Comparison of ENCODE assay signal across 1 cellular context in the genomic region with DNA sequence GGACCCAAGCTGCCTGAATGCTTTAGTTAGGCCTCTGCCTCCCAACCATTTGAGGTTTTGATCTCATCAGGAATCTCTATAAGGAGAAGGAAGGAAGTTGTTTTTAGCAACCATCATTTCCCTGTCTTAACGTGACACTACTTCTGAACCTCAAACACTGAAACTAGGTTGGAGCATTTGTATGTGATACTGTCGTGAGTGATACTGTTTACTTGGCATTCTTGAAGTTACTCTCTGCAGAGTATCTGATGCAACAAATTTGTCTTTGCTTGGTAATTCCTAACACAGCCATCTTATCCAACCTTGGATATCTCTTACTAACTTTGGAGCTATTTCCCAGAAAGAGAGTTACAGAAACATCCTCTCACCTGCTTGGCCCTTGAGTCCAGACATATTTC.
TF ChIP-seq lines count a peak whose summit lies in the region.

No MANE protein-coding gene starts in this region.

TF ChIP-seq in GM23338, 12 proteins besides CTCF, POLR2A, EP300 and RAD21 (continued from another document):
- TF ChIP-seq, protein P1, sequence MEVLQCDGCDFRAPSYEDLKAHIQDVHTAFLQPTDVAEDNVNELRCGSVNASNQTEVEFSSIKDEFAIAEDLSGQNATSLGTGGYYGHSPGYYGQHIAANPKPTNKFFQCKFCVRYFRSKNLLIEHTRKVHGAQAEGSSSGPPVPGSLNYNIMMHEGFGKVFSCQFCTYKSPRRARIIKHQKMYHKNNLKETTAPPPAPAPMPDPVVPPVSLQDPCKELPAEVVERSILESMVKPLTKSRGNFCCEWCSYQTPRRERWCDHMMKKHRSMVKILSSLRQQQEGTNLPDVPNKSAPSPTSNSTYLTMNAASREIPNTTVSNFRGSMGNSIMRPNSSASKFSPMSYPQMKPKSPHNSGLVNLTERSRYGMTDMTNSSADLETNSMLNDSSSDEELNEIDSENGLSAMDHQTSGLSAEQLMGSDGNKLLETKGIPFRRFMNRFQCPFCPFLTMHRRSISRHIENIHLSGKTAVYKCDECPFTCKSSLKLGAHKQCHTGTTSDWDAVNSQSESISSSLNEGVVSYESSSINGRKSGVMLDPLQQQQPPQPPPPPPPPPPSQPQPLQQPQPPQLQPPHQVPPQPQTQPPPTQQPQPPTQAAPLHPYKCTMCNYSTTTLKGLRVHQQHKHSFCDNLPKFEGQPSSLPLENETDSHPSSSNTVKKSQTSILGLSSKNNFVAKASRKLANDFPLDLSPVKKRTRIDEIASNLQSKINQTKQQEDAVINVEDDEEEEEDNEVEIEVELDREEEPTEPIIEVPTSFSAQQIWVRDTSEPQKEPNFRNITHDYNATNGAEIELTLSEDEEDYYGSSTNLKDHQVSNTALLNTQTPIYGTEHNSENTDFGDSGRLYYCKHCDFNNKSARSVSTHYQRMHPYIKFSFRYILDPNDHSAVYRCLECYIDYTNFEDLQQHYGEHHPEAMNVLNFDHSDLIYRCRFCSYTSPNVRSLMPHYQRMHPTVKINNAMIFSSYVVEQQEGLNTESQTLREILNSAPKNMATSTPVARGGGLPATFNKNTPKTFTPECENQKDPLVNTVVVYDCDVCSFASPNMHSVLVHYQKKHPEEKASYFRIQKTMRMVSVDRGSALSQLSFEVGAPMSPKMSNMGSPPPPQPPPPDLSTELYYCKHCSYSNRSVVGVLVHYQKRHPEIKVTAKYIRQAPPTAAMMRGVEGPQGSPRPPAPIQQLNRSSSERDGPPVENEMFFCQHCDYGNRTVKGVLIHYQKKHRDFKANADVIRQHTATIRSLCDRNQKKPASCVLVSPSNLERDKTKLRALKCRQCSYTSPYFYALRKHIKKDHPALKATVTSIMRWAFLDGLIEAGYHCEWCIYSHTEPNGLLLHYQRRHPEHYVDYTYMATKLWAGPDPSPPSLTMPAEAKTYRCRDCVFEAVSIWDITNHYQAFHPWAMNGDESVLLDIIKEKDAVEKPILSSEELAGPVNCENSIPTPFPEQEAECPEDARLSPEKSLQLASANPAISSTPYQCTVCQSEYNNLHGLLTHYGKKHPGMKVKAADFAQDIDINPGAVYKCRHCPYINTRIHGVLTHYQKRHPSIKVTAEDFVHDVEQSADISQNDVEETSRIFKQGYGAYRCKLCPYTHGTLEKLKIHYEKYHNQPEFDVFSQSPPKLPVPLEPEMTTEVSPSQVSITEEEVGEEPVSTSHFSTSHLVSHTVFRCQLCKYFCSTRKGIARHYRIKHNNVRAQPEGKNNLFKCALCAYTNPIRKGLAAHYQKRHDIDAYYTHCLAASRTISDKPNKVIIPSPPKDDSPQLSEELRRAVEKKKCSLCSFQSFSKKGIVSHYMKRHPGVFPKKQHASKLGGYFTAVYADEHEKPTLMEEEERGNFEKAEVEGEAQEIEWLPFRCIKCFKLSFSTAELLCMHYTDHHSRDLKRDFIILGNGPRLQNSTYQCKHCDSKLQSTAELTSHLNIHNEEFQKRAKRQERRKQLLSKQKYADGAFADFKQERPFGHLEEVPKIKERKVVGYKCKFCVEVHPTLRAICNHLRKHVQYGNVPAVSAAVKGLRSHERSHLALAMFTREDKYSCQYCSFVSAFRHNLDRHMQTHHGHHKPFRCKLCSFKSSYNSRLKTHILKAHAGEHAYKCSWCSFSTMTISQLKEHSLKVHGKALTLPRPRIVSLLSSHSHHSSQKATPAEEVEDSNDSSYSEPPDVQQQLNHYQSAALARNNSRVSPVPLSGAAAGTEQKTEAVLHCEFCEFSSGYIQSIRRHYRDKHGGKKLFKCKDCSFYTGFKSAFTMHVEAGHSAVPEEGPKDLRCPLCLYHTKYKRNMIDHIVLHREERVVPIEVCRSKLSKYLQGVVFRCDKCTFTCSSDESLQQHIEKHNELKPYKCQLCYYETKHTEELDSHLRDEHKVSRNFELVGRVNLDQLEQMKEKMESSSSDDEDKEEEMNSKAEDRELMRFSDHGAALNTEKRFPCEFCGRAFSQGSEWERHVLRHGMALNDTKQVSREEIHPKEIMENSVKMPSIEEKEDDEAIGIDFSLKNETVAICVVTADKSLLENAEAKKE (CRISPR knock-in tag; IDR thresholded peaks at IDR 0.05) = no peak
- TF ChIP-seq, protein P2, sequence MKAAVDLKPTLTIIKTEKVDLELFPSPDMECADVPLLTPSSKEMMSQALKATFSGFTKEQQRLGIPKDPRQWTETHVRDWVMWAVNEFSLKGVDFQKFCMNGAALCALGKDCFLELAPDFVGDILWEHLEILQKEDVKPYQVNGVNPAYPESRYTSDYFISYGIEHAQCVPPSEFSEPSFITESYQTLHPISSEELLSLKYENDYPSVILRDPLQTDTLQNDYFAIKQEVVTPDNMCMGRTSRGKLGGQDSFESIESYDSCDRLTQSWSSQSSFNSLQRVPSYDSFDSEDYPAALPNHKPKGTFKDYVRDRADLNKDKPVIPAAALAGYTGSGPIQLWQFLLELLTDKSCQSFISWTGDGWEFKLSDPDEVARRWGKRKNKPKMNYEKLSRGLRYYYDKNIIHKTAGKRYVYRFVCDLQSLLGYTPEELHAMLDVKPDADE (IDR thresholded peaks at IDR 0.05) = no peak
- TF ChIP-seq EZH2phosphoT487 (IDR thresholded peaks at IDR 0.05; ENCODE audit: unreplicated experiment) = no peak
- TF ChIP-seq NANOG (IDR thresholded peaks at IDR 0.05; ENCODE audit: borderline replicate concordance) = no peak
- TF ChIP-seq, protein P3, sequence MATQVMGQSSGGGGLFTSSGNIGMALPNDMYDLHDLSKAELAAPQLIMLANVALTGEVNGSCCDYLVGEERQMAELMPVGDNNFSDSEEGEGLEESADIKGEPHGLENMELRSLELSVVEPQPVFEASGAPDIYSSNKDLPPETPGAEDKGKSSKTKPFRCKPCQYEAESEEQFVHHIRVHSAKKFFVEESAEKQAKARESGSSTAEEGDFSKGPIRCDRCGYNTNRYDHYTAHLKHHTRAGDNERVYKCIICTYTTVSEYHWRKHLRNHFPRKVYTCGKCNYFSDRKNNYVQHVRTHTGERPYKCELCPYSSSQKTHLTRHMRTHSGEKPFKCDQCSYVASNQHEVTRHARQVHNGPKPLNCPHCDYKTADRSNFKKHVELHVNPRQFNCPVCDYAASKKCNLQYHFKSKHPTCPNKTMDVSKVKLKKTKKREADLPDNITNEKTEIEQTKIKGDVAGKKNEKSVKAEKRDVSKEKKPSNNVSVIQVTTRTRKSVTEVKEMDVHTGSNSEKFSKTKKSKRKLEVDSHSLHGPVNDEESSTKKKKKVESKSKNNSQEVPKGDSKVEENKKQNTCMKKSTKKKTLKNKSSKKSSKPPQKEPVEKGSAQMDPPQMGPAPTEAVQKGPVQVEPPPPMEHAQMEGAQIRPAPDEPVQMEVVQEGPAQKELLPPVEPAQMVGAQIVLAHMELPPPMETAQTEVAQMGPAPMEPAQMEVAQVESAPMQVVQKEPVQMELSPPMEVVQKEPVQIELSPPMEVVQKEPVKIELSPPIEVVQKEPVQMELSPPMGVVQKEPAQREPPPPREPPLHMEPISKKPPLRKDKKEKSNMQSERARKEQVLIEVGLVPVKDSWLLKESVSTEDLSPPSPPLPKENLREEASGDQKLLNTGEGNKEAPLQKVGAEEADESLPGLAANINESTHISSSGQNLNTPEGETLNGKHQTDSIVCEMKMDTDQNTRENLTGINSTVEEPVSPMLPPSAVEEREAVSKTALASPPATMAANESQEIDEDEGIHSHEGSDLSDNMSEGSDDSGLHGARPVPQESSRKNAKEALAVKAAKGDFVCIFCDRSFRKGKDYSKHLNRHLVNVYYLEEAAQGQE (IDR thresholded peaks at IDR 0.05; ENCODE audit: unreplicated experiment) = no peak
- no peak for TF ChIP-seq EZH2 (IDR thresholded peaks at IDR 0.05; ENCODE audit: low read depth, unreplicated experiment)
- TF ChIP-seq ZNF114 (CRISPR knock-in tag; IDR thresholded peaks at IDR 0.05) = no peak
- TF ChIP-seq CREB1 (CRISPR knock-in tag; IDR thresholded peaks at IDR 0.05; ENCODE audit: low read depth) = no peak
- no peak for TF ChIP-seq JUNB (IDR thresholded peaks at IDR 0.05; ENCODE audit: unreplicated experiment)
- no peak for TF ChIP-seq ZNF331 (CRISPR knock-in tag; IDR thresholded peaks at IDR 0.05; ENCODE audit: low read depth)
- no peak for TF ChIP-seq STAT1 (IDR thresholded peaks at IDR 0.05; ENCODE audit: unreplicated experiment)
